In genomic region chr2:219177594-219178376, GRCh38 we compare ENCODE assay signal across 8 cellular contexts. TPM values are rescaled to one million over a fixed set of nuclear protein-coding genes. Genes with fewer than 3 reads are reported as not detected.
A peak's percentile ranks its signal among the peaks of the same experiment; 100 is the strongest.
DNase-seq lines count a peak whose midpoint lies in the region; ATAC-seq and TF ChIP-seq lines count a peak whose summit lies in the region.

RETREG2 (plus strand) TSS chr2:219178275; CDS start chr2:219178353, 78 bp downstream.

- WGBS in upper lobe of left lung, 2 donors, result 0% methylated on average over 16 to 20 of the region's 67 CpGs

- DNase-seq in GM06990 (ENCODE audit: extremely low read depth, insufficient read length) (peak; percentile 94), HFFc6 (peak; percentile 71), NCI-H1105 treated with DMSO at 0.1 percent for 48 hours (lab: John Stamatoyannopoulos, UW) (peak; percentile 74), SW480 (ENCODE audit: low spot score) (peak; percentile 90), cardiac septum (ENCODE audit: low spot score) (peak; percentile 92), pons (ENCODE audit: low spot score) (peak; percentile 89), upper lobe of left lung (peak; percentile 89 to 95)
- DNase-seq in activated naive CD8-positive, alpha-beta T cell treated with anti-CD3 and anti-CD28 coated beads, Interleukin-2, amount 50 U/mL, for 24 hours, result peak; percentile 81

- H3K4me3 ChIP-seq in GM06990 (replicated peaks; ENCODE audit: low read depth, low read length) (peak within 1 kb of the TSS; percentile 96), upper lobe of left lung (peak within 1 kb of the TSS; percentile 79 to 92 (median 86))

- peaks cover 38% of the 10 kb centered on the region for H3K4me1 Mint-ChIP-seq in HFFc6 (ENCODE audit: low read depth)
- peaks cover 61% of the 10 kb centered on the region for H3K4me1 Mint-ChIP-seq in activated naive CD8-positive, alpha-beta T cell treated with anti-CD3 and anti-CD28 coated beads, Interleukin-2, amount 50 U/mL, for 24 hours

- peaks cover 23 to 35% (median 26%) of the 10 kb centered on the region in 4 donors for H3K4me1 ChIP-seq in upper lobe of left lung

- H3K27ac Mint-ChIP-seq in HFFc6, result peak within 1 kb of the TSS; percentile 95
- H3K27ac Mint-ChIP-seq in activated naive CD8-positive, alpha-beta T cell treated with anti-CD3 and anti-CD28 coated beads, Interleukin-2, amount 50 U/mL, for 24 hours, result peak within 1 kb of the TSS; percentile 99

- H3K9me3 ChIP-seq in upper lobe of left lung, result no peaks in the 10 kb centered on the region

- peaks cover 27% of the 10 kb centered on the region for H3K36me3 Mint-ChIP-seq in HFFc6 (ENCODE audit: low read depth)
- H3K36me3 Mint-ChIP-seq in activated naive CD8-positive, alpha-beta T cell treated with anti-CD3 and anti-CD28 coated beads, Interleukin-2, amount 50 U/mL, for 24 hours (ENCODE audit: low read depth), result peaks cover 27% of the 10 kb centered on the region

- peak within 1 kb of the TSS; percentile 94 for H3K4me3 Mint-ChIP-seq in HFFc6
- peak within 1 kb of the TSS; percentile 98 for H3K4me3 Mint-ChIP-seq in activated naive CD8-positive, alpha-beta T cell treated with anti-CD3 and anti-CD28 coated beads, Interleukin-2, amount 50 U/mL, for 24 hours

- peaks cover 2% of the 10 kb centered on the region for H3K27me3 Mint-ChIP-seq in HFFc6 (ENCODE audit: insufficient read depth)
- no peaks in the 10 kb centered on the region for H3K27me3 Mint-ChIP-seq in activated naive CD8-positive, alpha-beta T cell treated with anti-CD3 and anti-CD28 coated beads, Interleukin-2, amount 50 U/mL, for 24 hours

- ATAC-seq in activated naive CD8-positive, alpha-beta T cell treated with anti-CD3 and anti-CD28 coated beads, Interleukin-2, amount 50 U/mL, for 24 hours, result peak; percentile 53
- ATAC-seq in upper lobe of left lung (ENCODE audit: low FRiP score in 2 of 2), result peak; percentile 92 to 93

- peak in 2 of 4 donors; percentile 24 to 37 for TF ChIP-seq EP300 in upper lobe of left lung (IDR thresholded peaks at IDR 0.05)

- H3K27me3 ChIP-seq in GM06990 (replicated peaks; ENCODE audit: control insufficient read depth, insufficient read depth, low read length), result no peaks in the 10 kb centered on the region
- H3K27me3 ChIP-seq in upper lobe of left lung, result no peaks in the 10 kb centered on the region

- H3K36me3 ChIP-seq in GM06990 (ENCODE audit: control insufficient read depth, insufficient read depth, low read length) (peaks cover 38% of the 10 kb centered on the region), upper lobe of left lung (peaks cover 28 to 58% (median 51%) of the 10 kb centered on the region in 4 donors)

- peak within 1 kb of the TSS; percentile 96 to 99 (median 98) for H3K27ac ChIP-seq in upper lobe of left lung

- no peaks in the 10 kb centered on the region for H3K9me3 Mint-ChIP-seq in HFFc6
- H3K9me3 Mint-ChIP-seq in activated naive CD8-positive, alpha-beta T cell treated with anti-CD3 and anti-CD28 coated beads, Interleukin-2, amount 50 U/mL, for 24 hours, result no peaks in the 10 kb centered on the region

- peak; percentile 78 to 99 (median 94) for TF ChIP-seq POLR2A in upper lobe of left lung (IDR thresholded peaks at IDR 0.05)

- intact Hi-C loops in cardiac septum (cut with DNase I), result loop anchor here (1.0 to 5.0 kb wide), 5 partner anchors 17 to 210 kb away; partner anchors contain the start of genes ABCB6, DNAJB2, DNPEP and NHEJ1

- TF ChIP-seq CTCF in GM06990 (IDR thresholded peaks at IDR 0.05; ENCODE audit: insufficient read depth, low read length, poor library complexity, severe bottlenecking), result no peak
- peak; percentile 76 for TF ChIP-seq CTCF in HFFc6 (IDR thresholded peaks at IDR 0.05)
- TF ChIP-seq CTCF in upper lobe of left lung (IDR thresholded peaks at IDR 0.05), result peak; percentile 51 to 83 (median 67)

RNA-seq across cellular contexts. Expression of gene RETREG2, which starts in this region (rescaled TPM):
- 100 to 1,000 TPM in 1 of 6 experiments, 10 to 100 TPM in 5; 77.3 to 102 (median 85.5) TPM for total RNA-seq in HFFc6 (2021; fragmentation: NEBNext Ultra II Directional; extraction: Animal tissue kit (Norgen Biotek cat#: 25700))
- 31.2 TPM for total RNA-seq in cardiac septum
- total RNA-seq in upper lobe of left lung, result 100 to 1,000 TPM in 1 of 6 donors, 10 to 100 TPM in 5; 46.1 to 100 (median 60.5) TPM

Comparison
In these comparisons a context has a peak if more than half of its experiments do, and no peak if none do; other contexts are left out.
1. Peak in every context shown above with its lines: DNase-seq, ATAC-seq, H3K4me3 ChIP-seq and H3K27ac ChIP-seq.